ENCODE assay signal across 25 cellular contexts in genomic region chr2:45706028-45706427, GRCh38. TPM values are rescaled to one million over a fixed set of nuclear protein-coding genes. Genes with fewer than 3 reads are reported as not detected.
A peak's percentile ranks its signal among the peaks of the same experiment; 100 is the strongest.
DNase-seq lines count a peak whose midpoint lies in the region; ATAC-seq and TF ChIP-seq lines count a peak whose summit lies in the region.
"Had no signal": no experiment of that assay in that cellular context is flagged by ENCODE, and none has a peak within 500 bp of the region (broad histone marks: within the 10 kb centered on the region; RNA-seq: fewer than 3 reads in every experiment).

No MANE protein-coding gene starts in this region.

- peaks cover 8% of the 10 kb centered on the region for H3K36me3 Mint-ChIP-seq in nephron progenitor cell (ENCODE audit: low read depth)

- no peaks in the 10 kb centered on the region for H3K9me2 ChIP-seq in PC-9 (ENCODE audit: insufficient read depth)

- H3K27me3 Mint-ChIP-seq in nephron progenitor cell (ENCODE audit: low read depth, poor library complexity), result peaks cover 24% of the 10 kb centered on the region

- POLR2A ChIA-PET in PC-9 (lab: Charles Lee; ENCODE audit: unreplicated experiment), result no interaction called here

- TF ChIP-seq EP300 in esophagus muscularis mucosa (IDR thresholded peaks at IDR 0.05), result no peak

- peaks cover 11% of the 10 kb centered on the region for H3K79me2 ChIP-seq in PC-9 (ENCODE audit: low read depth)

- CTCF ChIA-PET in PC-9 (lab: Charles Lee), result no interaction called here

- no peak for TF ChIP-seq CTCF in PC-9 (conservative IDR thresholded peaks at IDR 0.05)
- TF ChIP-seq CTCF in esophagus muscularis mucosa (IDR thresholded peaks at IDR 0.05), result no peak
- no peak for TF ChIP-seq CTCF in psoas muscle (IDR thresholded peaks at IDR 0.05)
- TF ChIP-seq CTCF in nephron progenitor cell (IDR thresholded peaks at IDR 0.05), result no peak

- no peak overlapping the region for H3K4me3 Mint-ChIP-seq in nephron progenitor cell
- H3K4me3 Mint-ChIP-seq: T-helper 1 cell treated with Interleukin-12 subunit alpha and Interleukin-12 subunit beta and Interleukin-4 antibody, amounts not matched to agents 30 μg/mL and 1 μg/mL, for 36 hours had no signal

- intact Hi-C loops in PC-9 (cut with micrococcal nuclease; ENCODE audit: unreplicated experiment), result no loop called here
- intact Hi-C loops in esophagus muscularis mucosa (cut with DNase I), result loop anchor here (5.0 kb wide), 1 partner anchor 61 kb away; no protein-coding TSS in a partner anchor
- intact Hi-C loops in psoas muscle (cut with DNase I), result loop anchor here (2.0 to 5.0 kb wide), 2 partner anchors 54 to 55 kb away; partner anchors contain the start of gene PRKCE (in 2 of the 2)

- H3K27ac ChIP-seq in PC-9 (peak overlapping the region; percentile 49), esophagus muscularis mucosa (replicated peaks in 1 of 4) (peak overlapping the region; percentile 38 to 70 (median 59)), psoas muscle (peak overlapping the region; percentile 20)
- H3K27ac ChIP-seq: cardiac muscle cell, epithelial cell of prostate, right lobe of liver had no signal

- H3K4me3 ChIP-seq in PC-9 (no peak overlapping the region), esophagus muscularis mucosa (no peak overlapping the region), psoas muscle (no peak overlapping the region)
- H3K4me3 ChIP-seq: cardiac muscle cell, GM12878, K562, right lobe of liver had no signal

- peaks cover 6% of the 10 kb centered on the region for H3K4me1 Mint-ChIP-seq in nephron progenitor cell

- BruUV-seq in PC-9 (replicated peaks; lab: Mats Ljungman, UMichigan), result no TSS peak

- H3K9me3 ChIP-seq in PC-9 (ENCODE audit: insufficient read depth, low read depth) (peaks cover 4% of the 10 kb centered on the region; the same call in 1 of the 2 replicates), esophagus muscularis mucosa (no peaks in the 10 kb centered on the region), psoas muscle (no peaks in the 10 kb centered on the region)
- H3K9me3 ChIP-seq: right lobe of liver had no signal

- DNase-seq in AG08395 (ENCODE audit: low spot score) (peak; percentile 69), PC-9 (peak in 1 of 2 experiments; percentile 61), esophagus muscularis mucosa (ENCODE audit: extremely low spot score) (no peak), psoas muscle (no peak), NCI-H526 treated with DMSO at 0.1 percent for 48 hours (lab: John Stamatoyannopoulos, UW) (no peak), NCI-H510A (lab: John Stamatoyannopoulos, UW) (no peak), nephron progenitor cell (no peak)
- no peak for DNase-seq in activated CD4-positive, alpha-beta T cell treated with anti-CD3 and anti-CD28 coated beads, Interleukin-2, amount 50 U/mL, for 4 hours
- DNase-seq: activated CD4-positive, alpha-beta T cell treated with anti-CD3 and anti-CD28 coated beads for 48 hours; activated naive CD4-positive, alpha-beta T cell treated with Interleukin-2 at 50 U/mL for 16 hours; activated T-cell treated with anti-CD3 and anti-CD28 coated beads, Interleukin-2, amount 50 U/mL, for 48 hours; amniotic stem cell; DMS79 treated with DMSO at 0.1 percent for 48 hours; GOT3; left ventricle myocardium superior; MM.1S; NCI-H1436 treated with DMSO at 0.1 percent for 48 hours; NCI-H524; right lobe of liver; RPMI8226 had no signal

- ATAC-seq in psoas muscle, result peak in 1 of 4 donors; percentile 21
- ATAC-seq: GM12878, K562, left ventricle myocardium superior had no signal

- peaks cover 11% of the 10 kb centered on the region for H3K9me3 Mint-ChIP-seq in nephron progenitor cell

- H3F3A ChIP-seq in PC-9 (ENCODE audit: insufficient read depth, low read depth), result no peaks in the 10 kb centered on the region

- H3K27me3 ChIP-seq in PC-9 (ENCODE audit: insufficient read depth, low read depth), result no peaks in the 10 kb centered on the region
- no peaks in the 10 kb centered on the region for H3K27me3 ChIP-seq in esophagus muscularis mucosa
- H3K27me3 ChIP-seq in psoas muscle (ENCODE audit: insufficient read depth in 3 of 3, low read length in 2 of 3), result no peaks in the 10 kb centered on the region
- H3K27me3 ChIP-seq: cardiac muscle cell, right lobe of liver had no signal

- H3K27ac Mint-ChIP-seq in nephron progenitor cell, result no peak overlapping the region
- H3K27ac Mint-ChIP-seq: T-helper 1 cell treated with Interleukin-12 subunit alpha and Interleukin-12 subunit beta and Interleukin-4 antibody, amounts not matched to agents 30 μg/mL and 1 μg/mL, for 36 hours had no signal

- peaks cover 16% of the 10 kb centered on the region; the same call in 1 of the 2 replicates for H3K36me3 ChIP-seq in PC-9 (ENCODE audit: low read depth)
- H3K36me3 ChIP-seq in esophagus muscularis mucosa, result no peaks in the 10 kb centered on the region
- H3K36me3 ChIP-seq in psoas muscle (ENCODE audit: insufficient read depth in 1 of 2, low read depth in 1 of 2), result no peaks in the 10 kb centered on the region
- H3K36me3 ChIP-seq: cardiac muscle cell, right lobe of liver had no signal

- H4K20me1 ChIP-seq in PC-9 (ENCODE audit: insufficient read depth), result no peaks in the 10 kb centered on the region

- no peak overlapping the region for H3K4me2 ChIP-seq in PC-9

- no peak for TF ChIP-seq POLR2A in esophagus muscularis mucosa (IDR thresholded peaks at IDR 0.05; ENCODE audit: low read depth)

- no peak overlapping the region for H2AFZ ChIP-seq in PC-9

- H3K4me1 ChIP-seq in PC-9 (replicated peaks; ENCODE audit: insufficient read depth) (peaks cover 9% of the 10 kb centered on the region), esophagus muscularis mucosa (peaks cover 21 to 64% (median 54%) of the 10 kb centered on the region in 4 donors), psoas muscle (peaks cover 37% of the 10 kb centered on the region)

RNA-seq across cellular contexts. Expression of gene PRKCE, which starts 54.6 kb away (rescaled TPM):
- total RNA-seq in PC-9 (2021) (21.7 and 24.0 TPM in 2 replicates), esophagus muscularis mucosa (10 to 100 TPM; 11.6 to 21.1 (median 13.0) TPM), psoas muscle (10 to 100 TPM; 16.1 to 22.8 (median 20.0) TPM)
- 1 to 10 TPM; 3.0 to 5.4 (median 4.4) TPM for polyA plus RNA-seq in psoas muscle
